ENCODE assay signal across 2 cellular contexts in the genomic region with DNA sequence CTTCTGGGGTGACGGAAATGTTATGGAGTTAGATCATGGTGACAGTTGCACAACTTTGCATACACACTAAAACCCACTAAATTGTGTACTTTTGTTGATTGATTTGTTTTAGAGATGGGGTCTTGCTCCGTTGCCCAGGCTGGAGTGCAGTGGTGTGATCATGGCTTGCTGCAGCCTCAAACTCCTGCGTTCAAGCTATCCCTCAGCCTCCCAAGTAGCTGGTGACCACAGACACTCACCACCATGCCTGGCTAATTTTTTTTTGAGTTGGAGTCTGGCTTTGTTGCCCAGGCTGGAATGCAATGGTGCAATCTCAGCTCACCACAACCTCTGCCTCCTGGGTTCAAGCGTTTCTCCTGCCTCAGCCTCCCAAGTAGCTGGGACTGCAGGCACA.
TF ChIP-seq lines count a peak whose summit lies in the region.

No MANE protein-coding gene starts in this region.

TF ChIP-seq in K562, 482 proteins besides CTCF, POLR2A, EP300 and RAD21:
- TF ChIP-seq BCOR (IDR thresholded peaks at IDR 0.05) (peak; percentile 35; the same call in 1 of the 2 replicates), ZBTB7A (IDR thresholded peaks at IDR 0.05; ENCODE audit: borderline replicate concordance, control insufficient read depth, low read depth, low read length) (0 out of 2 replicates have a peak, but pooled peaks have one; percentile 27), ZNF121 (CRISPR knock-in tag; conservative IDR thresholded peaks at IDR 0.05) (peak; percentile 74)
TF ChIP-seq in K562: peak in this region for 3; not testable (repeated sequence) for 479.

TF ChIP-seq in HepG2, 621 proteins besides CTCF, POLR2A, EP300 and RAD21:
- TF ChIP-seq, protein P1, sequence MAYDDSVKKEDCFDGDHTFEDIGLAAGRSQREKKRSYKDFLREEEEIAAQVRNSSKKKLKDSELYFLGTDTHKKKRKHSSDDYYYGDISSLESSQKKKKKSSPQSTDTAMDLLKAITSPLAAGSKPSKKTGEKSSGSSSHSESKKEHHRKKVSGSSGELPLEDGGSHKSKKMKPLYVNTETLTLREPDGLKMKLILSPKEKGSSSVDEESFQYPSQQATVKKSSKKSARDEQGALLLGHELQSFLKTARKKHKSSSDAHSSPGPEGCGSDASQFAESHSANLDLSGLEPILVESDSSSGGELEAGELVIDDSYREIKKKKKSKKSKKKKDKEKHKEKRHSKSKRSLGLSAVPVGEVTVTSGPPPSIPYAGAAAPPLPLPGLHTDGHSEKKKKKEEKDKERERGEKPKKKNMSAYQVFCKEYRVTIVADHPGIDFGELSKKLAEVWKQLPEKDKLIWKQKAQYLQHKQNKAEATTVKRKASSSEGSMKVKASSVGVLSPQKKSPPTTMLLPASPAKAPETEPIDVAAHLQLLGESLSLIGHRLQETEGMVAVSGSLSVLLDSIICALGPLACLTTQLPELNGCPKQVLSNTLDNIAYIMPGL (CRISPR knock-in tag; IDR thresholded peaks at IDR 0.05; ENCODE audit: borderline replicate concordance in 1 of 2, low read depth in 1 of 2), result 0 out of 4 replicates have a peak, but pooled peaks of 1 of the 2 experiments have one; percentile 36
- TF ChIP-seq, protein P2, sequence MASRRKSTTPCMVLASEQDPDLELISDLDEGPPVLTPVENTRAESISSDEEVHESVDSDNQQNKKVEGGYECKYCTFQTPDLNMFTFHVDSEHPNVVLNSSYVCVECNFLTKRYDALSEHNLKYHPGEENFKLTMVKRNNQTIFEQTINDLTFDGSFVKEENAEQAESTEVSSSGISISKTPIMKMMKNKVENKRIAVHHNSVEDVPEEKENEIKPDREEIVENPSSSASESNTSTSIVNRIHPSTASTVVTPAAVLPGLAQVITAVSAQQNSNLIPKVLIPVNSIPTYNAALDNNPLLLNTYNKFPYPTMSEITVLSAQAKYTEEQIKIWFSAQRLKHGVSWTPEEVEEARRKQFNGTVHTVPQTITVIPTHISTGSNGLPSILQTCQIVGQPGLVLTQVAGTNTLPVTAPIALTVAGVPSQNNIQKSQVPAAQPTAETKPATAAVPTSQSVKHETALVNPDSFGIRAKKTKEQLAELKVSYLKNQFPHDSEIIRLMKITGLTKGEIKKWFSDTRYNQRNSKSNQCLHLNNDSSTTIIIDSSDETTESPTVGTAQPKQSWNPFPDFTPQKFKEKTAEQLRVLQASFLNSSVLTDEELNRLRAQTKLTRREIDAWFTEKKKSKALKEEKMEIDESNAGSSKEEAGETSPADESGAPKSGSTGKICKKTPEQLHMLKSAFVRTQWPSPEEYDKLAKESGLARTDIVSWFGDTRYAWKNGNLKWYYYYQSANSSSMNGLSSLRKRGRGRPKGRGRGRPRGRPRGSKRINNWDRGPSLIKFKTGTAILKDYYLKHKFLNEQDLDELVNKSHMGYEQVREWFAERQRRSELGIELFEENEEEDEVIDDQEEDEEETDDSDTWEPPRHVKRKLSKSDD (CRISPR knock-in tag; IDR thresholded peaks at IDR 0.05; ENCODE audit: low read depth), result 0 out of 2 replicates have a peak, but pooled peaks have one; percentile 3
- TF ChIP-seq, protein P3, sequence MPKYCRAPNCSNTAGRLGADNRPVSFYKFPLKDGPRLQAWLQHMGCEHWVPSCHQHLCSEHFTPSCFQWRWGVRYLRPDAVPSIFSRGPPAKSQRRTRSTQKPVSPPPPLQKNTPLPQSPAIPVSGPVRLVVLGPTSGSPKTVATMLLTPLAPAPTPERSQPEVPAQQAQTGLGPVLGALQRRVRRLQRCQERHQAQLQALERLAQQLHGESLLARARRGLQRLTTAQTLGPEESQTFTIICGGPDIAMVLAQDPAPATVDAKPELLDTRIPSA (CRISPR knock-in tag; IDR thresholded peaks at IDR 0.05; ENCODE audit: borderline replicate concordance), result 0 out of 2 replicates have a peak, but pooled peaks have one; percentile 21
- TF ChIP-seq ZNF501 (CRISPR knock-in tag; IDR thresholded peaks at IDR 0.05), result 0 out of 2 replicates have a peak, but pooled peaks have one; percentile 15
- TF ChIP-seq, protein P4, sequence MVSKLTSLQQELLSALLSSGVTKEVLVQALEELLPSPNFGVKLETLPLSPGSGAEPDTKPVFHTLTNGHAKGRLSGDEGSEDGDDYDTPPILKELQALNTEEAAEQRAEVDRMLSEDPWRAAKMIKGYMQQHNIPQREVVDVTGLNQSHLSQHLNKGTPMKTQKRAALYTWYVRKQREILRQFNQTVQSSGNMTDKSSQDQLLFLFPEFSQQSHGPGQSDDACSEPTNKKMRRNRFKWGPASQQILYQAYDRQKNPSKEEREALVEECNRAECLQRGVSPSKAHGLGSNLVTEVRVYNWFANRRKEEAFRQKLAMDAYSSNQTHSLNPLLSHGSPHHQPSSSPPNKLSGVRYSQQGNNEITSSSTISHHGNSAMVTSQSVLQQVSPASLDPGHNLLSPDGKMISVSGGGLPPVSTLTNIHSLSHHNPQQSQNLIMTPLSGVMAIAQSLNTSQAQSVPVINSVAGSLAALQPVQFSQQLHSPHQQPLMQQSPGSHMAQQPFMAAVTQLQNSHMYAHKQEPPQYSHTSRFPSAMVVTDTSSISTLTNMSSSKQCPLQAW (CRISPR knock-in tag; IDR thresholded peaks at IDR 0.05), result 0 out of 2 replicates have a peak, but pooled peaks have one; percentile 9
- 0 out of 2 replicates have a peak, but pooled peaks have one; percentile 27 for TF ChIP-seq ZNF761 (CRISPR knock-in tag; conservative IDR thresholded peaks at IDR 0.05)
- TF ChIP-seq ZNF121 (CRISPR knock-in tag; IDR thresholded peaks at IDR 0.05), result peak; percentile 90
- TF ChIP-seq, protein P5, sequence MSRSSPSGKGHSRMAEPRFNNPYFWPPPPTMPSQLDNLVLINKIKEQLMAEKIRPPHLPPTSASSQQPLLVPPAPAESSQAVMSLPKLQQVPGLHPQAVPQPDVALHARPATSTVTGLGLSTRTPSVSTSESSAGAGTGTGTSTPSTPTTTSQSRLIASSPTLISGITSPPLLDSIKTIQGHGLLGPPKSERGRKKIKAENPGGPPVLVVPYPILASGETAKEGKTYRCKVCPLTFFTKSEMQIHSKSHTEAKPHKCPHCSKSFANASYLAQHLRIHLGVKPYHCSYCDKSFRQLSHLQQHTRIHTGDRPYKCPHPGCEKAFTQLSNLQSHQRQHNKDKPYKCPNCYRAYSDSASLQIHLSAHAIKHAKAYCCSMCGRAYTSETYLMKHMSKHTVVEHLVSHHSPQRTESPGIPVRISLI (CRISPR knock-in tag; IDR thresholded peaks at IDR 0.05; ENCODE audit: borderline replicate concordance), result 0 out of 2 replicates have a peak, but pooled peaks have one; percentile 14
- 0 out of 2 replicates have a peak, but pooled peaks have one; percentile 4 for TF ChIP-seq ARNTL (CRISPR knock-in tag; IDR thresholded peaks at IDR 0.05)
TF ChIP-seq in HepG2: peak in this region for 9; not testable (repeated sequence) for 612.
